22 cellular contexts compared by ENCODE assay signal in genomic region chr13:41897126-41897525, GRCh38.
"Had no signal": no experiment of that assay in that cellular context is flagged by ENCODE, and none has a peak within 500 bp of the region (broad histone marks: within the 10 kb centered on the region; RNA-seq: fewer than 3 reads in every experiment).

No MANE protein-coding gene starts in this region.

- H3K27me3 Mint-ChIP-seq: activated CD4-positive, alpha-beta memory T cell treated with anti-CD3 and anti-CD28 coated beads for 36 hours; activated CD4-positive, alpha-beta T cell treated with anti-CD3 and anti-CD28 coated beads, Interleukin-2, amount 10 ng/mL, durations not matched to agents 24 days and 14 days; activated naive CD8-positive, alpha-beta T cell; central memory CD8-positive, alpha-beta T cell had no signal

- H3K4me3 Mint-ChIP-seq: activated CD4-positive, alpha-beta memory T cell treated with anti-CD3 and anti-CD28 coated beads for 36 hours; activated CD4-positive, alpha-beta T cell treated with anti-CD3 and anti-CD28 coated beads, Interleukin-2, amount 10 ng/mL, durations not matched to agents 24 days and 14 days; activated naive CD4-positive, alpha-beta T cell treated with anti-CD3 and anti-CD28 coated beads for 36 hours; activated naive CD8-positive, alpha-beta T cell; activated T-cell treated with anti-CD3 and anti-CD28 coated beads, Interleukin-2, amount 50 U/mL, for 4 hours; central memory CD8-positive, alpha-beta T cell; T-helper 1 cell treated with Interleukin-12 subunit alpha and Interleukin-12 subunit beta and Interleukin-4 antibody, amounts not matched to agents 30 μg/mL and 1 μg/mL, for 36 hours; WTC11 had no signal

- H3K9me3 Mint-ChIP-seq: activated CD4-positive, alpha-beta memory T cell treated with anti-CD3 and anti-CD28 coated beads for 36 hours; activated CD4-positive, alpha-beta T cell treated with anti-CD3 and anti-CD28 coated beads, Interleukin-2, amount 10 ng/mL, durations not matched to agents 24 days and 14 days; activated naive CD4-positive, alpha-beta T cell treated with anti-CD3 and anti-CD28 coated beads for 36 hours; activated T-cell treated with anti-CD3 and anti-CD28 coated beads, Interleukin-2, amount 50 U/mL, for 4 hours; central memory CD8-positive, alpha-beta T cell; T-helper 1 cell treated with Interleukin-12 subunit alpha and Interleukin-12 subunit beta and Interleukin-4 antibody, amounts not matched to agents 30 μg/mL and 1 μg/mL, for 36 hours; WTC11 had no signal

- ATAC-seq: activated T-cell treated with anti-CD3 and anti-CD28 coated beads, Interleukin-2, amount 50 U/mL, for 4 hours; PC-3; WTC11 had no signal

- DNase-seq: activated CD4-positive, alpha-beta memory T cell treated with anti-CD3 and anti-CD28 coated beads for 36 hours; activated CD4-positive, alpha-beta T cell treated with anti-CD3 and anti-CD28 coated beads, Interleukin-2, amount 10 ng/mL, durations not matched to agents 24 days and 14 days; activated CD4-positive, CD25-positive, alpha-beta regulatory T cell treated with anti-CD3 and anti-CD28 coated beads, Interleukin-2, amount 50 U/mL, for 72 hours; activated CD8-positive, alpha-beta memory T cell treated with anti-CD3 and anti-CD28 coated beads for 24 hours; activated effector memory CD4-positive, alpha-beta T cell treated with anti-CD3 and anti-CD28 coated beads, Interleukin-2, amount 50 U/mL, for 16 hours; activated naive CD4-positive, alpha-beta T cell treated with anti-CD3 and anti-CD28 coated beads for 36 hours; activated T-cell treated with anti-CD3 and anti-CD28 coated beads, Interleukin-2, amount 50 U/mL, for 4 hours; anterior cingulate cortex; Karpas-422; NCI-H1048; NCI-H146; NCI-H187 treated with DMSO at 0.1 percent for 48 hours; NCI-H2081 treated with DMSO at 0.1 percent for 48 hours; NCI-H446; NCI-H524; PC-3; SHP77; T-helper 9 cell had no signal

- H3K27ac Mint-ChIP-seq: activated CD4-positive, alpha-beta memory T cell treated with anti-CD3 and anti-CD28 coated beads for 36 hours; activated CD4-positive, alpha-beta T cell treated with anti-CD3 and anti-CD28 coated beads, Interleukin-2, amount 10 ng/mL, durations not matched to agents 24 days and 14 days; activated naive CD4-positive, alpha-beta T cell treated with anti-CD3 and anti-CD28 coated beads for 36 hours; activated naive CD8-positive, alpha-beta T cell; T-helper 1 cell treated with Interleukin-12 subunit alpha and Interleukin-12 subunit beta and Interleukin-4 antibody, amounts not matched to agents 30 μg/mL and 1 μg/mL, for 36 hours; WTC11 had no signal
